ENCODE assay signal across 24 cellular contexts in the genomic region with DNA sequence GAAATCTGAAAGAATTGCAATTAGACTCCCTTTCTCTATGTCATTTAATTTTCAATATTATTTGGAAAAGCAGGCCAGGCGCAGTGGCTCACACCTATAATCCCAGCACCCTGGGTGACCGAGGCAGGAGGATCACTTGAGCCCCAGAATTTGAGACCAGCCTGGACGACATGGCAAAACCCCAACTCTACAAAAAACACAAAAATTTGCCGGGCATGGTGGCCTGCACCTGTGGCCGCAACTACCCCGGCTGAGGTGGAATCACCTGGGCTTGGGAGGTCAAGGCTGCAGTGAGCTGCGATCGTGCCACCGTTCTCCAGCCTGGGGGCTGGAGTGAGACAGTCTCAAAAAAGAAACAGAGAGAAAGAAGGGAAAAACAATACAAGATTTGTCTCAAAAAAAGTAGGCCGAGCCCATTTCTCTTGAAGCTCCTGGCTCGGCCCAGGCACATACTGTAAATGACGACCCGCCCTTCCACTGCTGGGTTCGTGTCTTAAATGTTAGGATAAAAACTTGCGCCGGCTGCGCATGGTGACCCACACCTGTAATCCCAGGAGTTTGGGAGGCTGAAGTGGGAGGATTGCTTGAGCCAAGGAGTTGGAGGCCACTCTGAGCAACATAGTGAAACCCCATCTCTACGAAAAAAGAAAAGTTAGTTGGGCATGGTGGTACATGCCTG.
"Had no signal": no experiment of that assay in that cellular context is flagged by ENCODE, and none has a peak within 500 bp of the region (broad histone marks: within the 10 kb centered on the region; RNA-seq: fewer than 3 reads in every experiment).

No MANE protein-coding gene starts in this region.

- H3K4me1 ChIP-seq: esophagus muscularis mucosa, gastrocnemius medialis, psoas muscle, right atrium auricular region, SJSA1, tibial nerve had no signal

- H3K36me3 Mint-ChIP-seq: naive thymus-derived CD4-positive, alpha-beta T cell; neural progenitor cell had no signal

- H3K27ac Mint-ChIP-seq: activated CD8-positive, alpha-beta T cell treated with anti-CD3 and anti-CD28 coated beads, Interleukin-2, amount 10 ng/mL, durations not matched to agents 7 days and 5 days; activated naive CD4-positive, alpha-beta T cell treated with anti-CD3 and anti-CD28 coated beads for 36 hours; activated naive CD8-positive, alpha-beta T cell treated with anti-CD3 and anti-CD28 coated beads, Interleukin-2, amount 50 U/mL, for 24 hours; effector memory CD8-positive, alpha-beta T cell; neural progenitor cell had no signal

- H3K4me3 ChIP-seq: cardiac muscle cell, esophagus muscularis mucosa, gastrocnemius medialis, lung, neural progenitor cell, ovary, psoas muscle, right atrium auricular region, SJSA1, tibial nerve, vagina had no signal

- ATAC-seq: activated CD8-positive, alpha-beta T cell treated with anti-CD3 and anti-CD28 coated beads, Interleukin-2, amount 10 ng/mL, durations not matched to agents 7 days and 5 days; effector memory CD8-positive, alpha-beta T cell; gastrocnemius medialis; naive thymus-derived CD4-positive, alpha-beta T cell; psoas muscle had no signal

- H3K9me3 Mint-ChIP-seq: activated naive CD4-positive, alpha-beta T cell treated with anti-CD3 and anti-CD28 coated beads for 36 hours; activated naive CD8-positive, alpha-beta T cell treated with anti-CD3 and anti-CD28 coated beads, Interleukin-2, amount 50 U/mL, for 24 hours; activated T-cell treated with anti-CD3 and anti-CD28 coated beads, Interleukin-2, amount 50 U/mL, for 4 hours; effector memory CD8-positive, alpha-beta T cell; naive thymus-derived CD4-positive, alpha-beta T cell; neural progenitor cell; stimulated activated naive CD8-positive, alpha-beta T cell treated with anti-CD3 and anti-CD28 coated beads, Interleukin-15, Interleukin-2, amounts not matched to agents 100 ng/mL and 50 ng/mL, for 24 hours had no signal

- DNase-seq: activated CD4-positive, alpha-beta T cell treated with anti-CD3 and anti-CD28 coated beads for 48 hours; activated CD4-positive, CD25-positive, alpha-beta regulatory T cell; activated CD8-positive, alpha-beta T cell treated with anti-CD3 and anti-CD28 coated beads, Interleukin-2, amount 10 ng/mL, durations not matched to agents 7 days and 5 days; activated effector memory CD4-positive, alpha-beta T cell treated with Interleukin-2 at 50 U/mL for 16 hours; activated naive CD4-positive, alpha-beta T cell treated with anti-CD3 and anti-CD28 coated beads for 36 hours; activated naive CD8-positive, alpha-beta T cell treated with anti-CD3 and anti-CD28 coated beads, Interleukin-2, amount 50 U/mL, for 24 hours; activated T-cell treated with anti-CD3 and anti-CD28 coated beads, Interleukin-2, amount 50 U/mL, for 4 hours; dermis blood vessel endothelial cell; effector memory CD8-positive, alpha-beta T cell; psoas muscle; stimulated activated CD4-positive, alpha-beta T cell treated with anti-CD3 and anti-CD28 coated beads, Interleukin-4, amount 100 ng/mL, for 24 hours; T1000 had no signal

- H3K27ac ChIP-seq: cardiac muscle cell, esophagus muscularis mucosa, gastrocnemius medialis, neural progenitor cell, ovary, psoas muscle, right atrium auricular region, SJSA1, tibial nerve, vagina had no signal

- H3K27me3 Mint-ChIP-seq: activated naive CD8-positive, alpha-beta T cell treated with anti-CD3 and anti-CD28 coated beads, Interleukin-2, amount 50 U/mL, for 24 hours had no signal

- H3K27me3 ChIP-seq: cardiac muscle cell, gastrocnemius medialis, neural progenitor cell, ovary, right atrium auricular region, SJSA1, tibial nerve, vagina had no signal

- H3K4me3 Mint-ChIP-seq: activated CD8-positive, alpha-beta T cell treated with anti-CD3 and anti-CD28 coated beads, Interleukin-2, amount 10 ng/mL, durations not matched to agents 7 days and 5 days; activated naive CD4-positive, alpha-beta T cell treated with anti-CD3 and anti-CD28 coated beads for 36 hours; activated naive CD8-positive, alpha-beta T cell treated with anti-CD3 and anti-CD28 coated beads, Interleukin-2, amount 50 U/mL, for 24 hours; effector memory CD8-positive, alpha-beta T cell; neural progenitor cell; stimulated activated naive CD8-positive, alpha-beta T cell treated with anti-CD3 and anti-CD28 coated beads, Interleukin-15, Interleukin-2, amounts not matched to agents 100 ng/mL and 50 ng/mL, for 24 hours had no signal

- H3K36me3 ChIP-seq: cardiac muscle cell, esophagus muscularis mucosa, gastrocnemius medialis, neural progenitor cell, ovary, right atrium auricular region, SJSA1, tibial nerve, vagina had no signal

- H3K9me3 ChIP-seq: esophagus muscularis mucosa, gastrocnemius medialis, ovary, psoas muscle, right atrium auricular region, SJSA1, tibial nerve, vagina had no signal
